ENCODE assay signal across 8 cellular contexts in genomic region chr5:67094476-67095300, GRCh38.
DNase-seq lines count a peak whose midpoint lies in the region; ATAC-seq and TF ChIP-seq lines count a peak whose summit lies in the region.

No MANE protein-coding gene starts in this region.

- H3K27me3 ChIP-seq in skeletal muscle satellite cell (ENCODE audit: control insufficient read depth, insufficient read depth, low read length) = no peaks in the 10 kb centered on the region

- peak overlapping the region; percentile 36 for H3K4me3 ChIP-seq in skeletal muscle satellite cell (ENCODE audit: low read length)

- peak overlapping the region; percentile 76 for H3K4me2 ChIP-seq in skeletal muscle satellite cell (ENCODE audit: low read length)

- CTCF ChIA-PET in HEK293T (lab: Yijun Ruan, JAX) = no interaction called here

- no peaks in the 10 kb centered on the region for H3K36me3 ChIP-seq in skeletal muscle satellite cell (ENCODE audit: insufficient read depth, low read length)

- ATAC-seq in GM18873 (IDR thresholded peaks at IDR 0.05; ENCODE audit: low FRiP score, unreplicated experiment) = no peak

- H3K4me1 ChIP-seq in skeletal muscle satellite cell (ENCODE audit: control insufficient read depth, insufficient read depth, low read length) = peaks cover 36% of the 10 kb centered on the region

- peak overlapping the region; percentile 54 for H3K9ac ChIP-seq in skeletal muscle satellite cell (ENCODE audit: low read depth, low read length)

- peak; percentile 16 for DNase-seq in HEK293T (ENCODE audit: extremely low spot score)
- no peak for DNase-seq in caudate nucleus (lab: John Stamatoyannopoulos, UW)
- DNase-seq in islet precursor cell = peak; percentile 66
- no peak for DNase-seq in NCI-H2029 treated with DMSO at 0.1 percent for 48 hours (lab: John Stamatoyannopoulos, UW)
- DNase-seq in NCI-H524 treated with DMSO at 0.1 percent for 48 hours (lab: John Stamatoyannopoulos, UW) = no peak
- no peak for DNase-seq in H4 (ENCODE audit: low spot score)

- POLR2A ChIA-PET in HEK293T (lab: Yijun Ruan, JAX) = no interaction called here

- H3K27ac ChIP-seq in caudate nucleus (ENCODE audit: low read depth, low read length) = peak overlapping the region; percentile 60

- H3K9me3 ChIP-seq in skeletal muscle satellite cell (replicated peaks; ENCODE audit: low read length) = no peaks in the 10 kb centered on the region

TF ChIP-seq in HEK293T, 16 proteins besides CTCF, POLR2A, EP300 and RAD21:
- TF ChIP-seq NFRKB (IDR thresholded peaks at IDR 0.05) = no peak
- TF ChIP-seq ARNT (IDR thresholded peaks at IDR 0.05) = no peak
TF ChIP-seq in HEK293T: peak in this region for 0.

Comparison
In these comparisons a context has a peak if more than half of its experiments do, and no peak if none do; other contexts are left out.
1. DNase-seq: peak in HEK293T (single experiment) and islet precursor cell (single experiment); none in caudate nucleus (0 of 61), NCI-H2029 treated with DMSO at 0.1 percent for 48 hours (single experiment), NCI-H524 treated with DMSO at 0.1 percent for 48 hours (single experiment) and H4 (single experiment).